Comparison of ENCODE assay signal across 9 cellular contexts in the genomic region with DNA sequence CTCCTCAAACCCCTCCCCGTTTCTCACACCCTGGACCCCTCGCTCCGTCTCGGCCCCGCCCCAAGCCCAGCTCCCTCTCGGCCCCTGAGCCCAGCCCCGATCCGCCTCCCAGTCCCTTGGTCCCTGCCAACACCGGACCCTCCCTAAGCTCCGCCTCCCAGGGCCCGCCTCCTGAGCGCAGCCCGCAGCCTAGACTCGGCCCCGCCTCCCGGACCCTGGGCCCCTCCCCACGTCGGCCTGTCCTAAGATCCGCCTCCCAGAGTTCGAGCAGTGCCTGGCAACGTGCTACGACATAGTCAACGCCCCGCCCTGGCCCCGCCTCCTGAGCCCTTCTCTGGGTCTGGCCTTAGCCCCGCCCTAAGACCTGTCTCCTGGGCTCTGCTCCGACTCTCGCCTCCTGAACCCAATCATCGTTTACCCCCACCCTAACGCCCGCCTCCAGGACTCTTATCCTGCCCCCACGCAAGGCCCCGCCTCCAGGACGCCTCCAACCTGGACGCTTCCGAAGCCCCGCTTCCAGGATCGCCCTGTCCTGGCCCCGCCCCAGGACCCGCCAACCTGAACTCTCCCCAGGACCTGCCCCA. TPM values are rescaled to one million over a fixed set of nuclear protein-coding genes. Genes with fewer than 3 reads are reported as not detected.
DNase-seq lines count a peak whose midpoint lies in the region; ATAC-seq and TF ChIP-seq lines count a peak whose summit lies in the region.
"Not testable (repeated sequence)": the region's sequence is repeated elsewhere in the genome, so short reads cannot be mapped to it uniquely, and the experiment has no call there.
"Had no signal": no experiment of that assay in that cellular context is flagged by ENCODE, and none has a peak within 500 bp of the region (broad histone marks: within the 10 kb centered on the region; RNA-seq: fewer than 3 reads in every experiment).

No MANE protein-coding gene starts in this region.

- not testable (repeated sequence) for H3K27me3 Mint-ChIP-seq in activated CD4-positive, alpha-beta T cell treated with anti-CD3 and anti-CD28 coated beads, Interleukin-2, amount 10 ng/mL, durations not matched to agents 7 days and 5 days

- peak overlapping the region; percentile 85 for H3K4me3 Mint-ChIP-seq in activated CD4-positive, alpha-beta T cell treated with anti-CD3 and anti-CD28 coated beads, Interleukin-2, amount 10 ng/mL, durations not matched to agents 7 days and 5 days

- H3K4me3 ChIP-seq in BJ (ENCODE audit: low read depth, low read length) (peak overlapping the region; percentile 64), coronary artery (peak overlapping the region; percentile 91)

- not testable (repeated sequence) for H3K27me3 ChIP-seq in BJ (ENCODE audit: control insufficient read depth, insufficient read depth, low read length)

- peak; percentile 73 for ATAC-seq in GM19372 (IDR thresholded peaks at IDR 0.05; ENCODE audit: low read depth, unreplicated experiment)
- ATAC-seq in HG03520 (IDR thresholded peaks at IDR 0.05; ENCODE audit: unreplicated experiment) = peak; percentile 82

- not testable (repeated sequence) for H3K36me3 Mint-ChIP-seq in activated CD4-positive, alpha-beta T cell treated with anti-CD3 and anti-CD28 coated beads, Interleukin-2, amount 10 ng/mL, durations not matched to agents 7 days and 5 days (ENCODE audit: low read depth)

- TF ChIP-seq CTCF in BJ (IDR thresholded peaks at IDR 0.05; ENCODE audit: insufficient read depth, low read depth, low read length); coronary artery (IDR thresholded peaks at IDR 0.05): not testable (repeated sequence)

- peaks cover 24% of the 10 kb centered on the region for H3K4me1 Mint-ChIP-seq in activated CD4-positive, alpha-beta T cell treated with anti-CD3 and anti-CD28 coated beads, Interleukin-2, amount 10 ng/mL, durations not matched to agents 7 days and 5 days

- POLR2A ChIA-PET in BJ (lab: Charles Lee); activated CD4-positive, alpha-beta T cell treated with anti-CD3 and anti-CD28 coated beads, Interleukin-2, amount 10 ng/mL, durations not matched to agents 7 days and 5 days (lab: Charles Lee): not testable (repeated sequence)

- DNase-seq in BJ (ENCODE audit: low read depth) (peak; percentile 93), NCI-H526 treated with DMSO at 0.1 percent for 48 hours (lab: John Stamatoyannopoulos, UW) (peak; percentile 99), coronary artery (ENCODE audit: low spot score) (peak; percentile 100), left kidney (ENCODE audit: low read depth, low spot score) (peak; percentile 99)
- peak; percentile 99 for DNase-seq in activated CD4-positive, alpha-beta T cell treated with anti-CD3 and anti-CD28 coated beads, Interleukin-2, amount 10 ng/mL, durations not matched to agents 7 days and 5 days
- peak; percentile 100 for DNase-seq in stimulated activated CD4-positive, alpha-beta T cell treated with anti-CD3 and anti-CD28 coated beads, Interleukin-1b, Interleukin-23, amount 100 ng/mL, for 48 hours

- not testable (repeated sequence) for H3K9me3 Mint-ChIP-seq in activated CD4-positive, alpha-beta T cell treated with anti-CD3 and anti-CD28 coated beads, Interleukin-2, amount 10 ng/mL, durations not matched to agents 7 days and 5 days

- peak overlapping the region; percentile 97 for H3K27ac Mint-ChIP-seq in activated CD4-positive, alpha-beta T cell treated with anti-CD3 and anti-CD28 coated beads, Interleukin-2, amount 10 ng/mL, durations not matched to agents 7 days and 5 days

- peak overlapping the region; percentile 89 to 97 for H3K27ac ChIP-seq in coronary artery

- H3K36me3 ChIP-seq in BJ (ENCODE audit: control insufficient read depth, insufficient read depth, low read length) = not testable (repeated sequence)

- CTCF ChIA-PET in BJ (lab: Yijun Ruan, JAX) = not testable (repeated sequence)
- CTCF ChIA-PET in activated CD4-positive, alpha-beta T cell treated with anti-CD3 and anti-CD28 coated beads, Interleukin-2, amount 10 ng/mL, durations not matched to agents 7 days and 5 days (lab: Charles Lee) = interaction anchor here (1.0 kb wide), 1 partner anchor 11 kb away, joined by 4 read pairs; no protein-coding TSS in a partner anchor

RNA-seq across cellular contexts. Expression of gene ROPN1B, which starts 53.1 kb away (rescaled TPM):
- not detected in 2 replicates for polyA plus RNA-seq in BJ (2011; rRNA removed)
- not detected in 2 replicates for polyA minus RNA-seq in BJ (2011; rRNA and poly(A)+ RNA removed)
- total RNA-seq in activated CD4-positive, alpha-beta T cell treated with anti-CD3 and anti-CD28 coated beads, Interleukin-2, amount 10 ng/mL, durations not matched to agents 7 days and 5 days = not detected
- total RNA-seq: T-helper 2 cell treated with Interferon-gamma antibody and Interleukin-4, amounts not matched to agents 100 ng/mL and 5 ng/mL, for 36 hours had no signal

Comparison
In these comparisons a context has a peak if more than half of its experiments do, and no peak if none do; other contexts are left out.
1. Peak in every context shown above with its lines: DNase-seq, ATAC-seq, H3K4me3 ChIP-seq and H3K27ac ChIP-seq.